15 cellular contexts compared by ENCODE assay signal in the genomic region with DNA sequence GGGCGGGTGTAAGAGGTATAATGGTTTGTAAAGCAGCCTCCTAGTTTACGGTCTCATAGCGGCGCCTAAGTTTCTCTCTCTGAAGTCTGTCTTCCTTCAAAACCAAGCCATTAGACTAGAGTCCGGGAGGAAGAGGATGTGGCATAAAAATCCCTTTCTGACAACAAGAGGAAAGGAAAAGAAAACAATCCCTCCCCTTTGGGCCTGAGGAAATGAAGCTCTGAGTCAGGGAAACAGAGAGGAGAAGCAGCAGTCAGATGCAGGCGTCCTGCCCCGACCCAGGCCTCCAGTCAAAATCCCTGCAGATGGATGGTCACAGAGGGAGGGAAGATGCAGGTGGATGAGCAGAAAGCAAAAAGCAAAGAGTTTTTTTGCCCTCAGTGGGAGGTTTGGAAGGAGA. TPM values are rescaled to one million over a fixed set of nuclear protein-coding genes. Genes with fewer than 3 reads are reported as not detected.
DNase-seq lines count a peak whose midpoint lies in the region; ATAC-seq, FAIRE-seq and TF ChIP-seq lines count a peak whose summit lies in the region.
"Had no signal": no experiment of that assay in that cellular context is flagged by ENCODE, and none has a peak within 500 bp of the region (broad histone marks: within the 10 kb centered on the region; RNA-seq: fewer than 3 reads in every experiment).

No MANE protein-coding gene starts in this region.

- no peak for ATAC-seq in activated naive CD8-positive, alpha-beta T cell treated with anti-CD3 and anti-CD28 coated beads, Interleukin-2, amount 10 ng/mL, durations not matched to agents 7 days and 5 days (ENCODE audit: low read depth)

- H3K4me1 Mint-ChIP-seq in activated naive CD8-positive, alpha-beta T cell treated with anti-CD3 and anti-CD28 coated beads, Interleukin-2, amount 10 ng/mL, durations not matched to agents 7 days and 5 days, result peaks cover 37% of the 10 kb centered on the region
- H3K4me1 Mint-ChIP-seq in activated naive CD8-positive, alpha-beta T cell treated with anti-CD3 and anti-CD28 coated beads for 36 hours, result peaks cover 22% of the 10 kb centered on the region
- peaks cover 16% of the 10 kb centered on the region for H3K4me1 Mint-ChIP-seq in astrocyte (ENCODE audit: low read depth, unreplicated experiment)

- no peaks in the 10 kb centered on the region for H3K27me3 ChIP-seq in astrocyte (ENCODE audit: insufficient read depth, low read length)
- H3K27me3 ChIP-seq: MG63 had no signal

- peaks cover 43% of the 10 kb centered on the region for H3K36me3 Mint-ChIP-seq in activated naive CD8-positive, alpha-beta T cell treated with anti-CD3 and anti-CD28 coated beads, Interleukin-2, amount 10 ng/mL, durations not matched to agents 7 days and 5 days
- peaks cover 29% of the 10 kb centered on the region for H3K36me3 Mint-ChIP-seq in activated naive CD8-positive, alpha-beta T cell treated with anti-CD3 and anti-CD28 coated beads for 36 hours
- H3K36me3 Mint-ChIP-seq in astrocyte (ENCODE audit: low read depth, unreplicated experiment), result peaks cover 37% of the 10 kb centered on the region

- H3K9me3 ChIP-seq in astrocyte (ENCODE audit: insufficient read depth, low read depth, low read length), result no peaks in the 10 kb centered on the region
- H3K9me3 ChIP-seq: MG63 had no signal

- H3K9me3 Mint-ChIP-seq in activated naive CD8-positive, alpha-beta T cell treated with anti-CD3 and anti-CD28 coated beads, Interleukin-2, amount 10 ng/mL, durations not matched to agents 7 days and 5 days, result no peaks in the 10 kb centered on the region
- no peaks in the 10 kb centered on the region for H3K9me3 Mint-ChIP-seq in activated naive CD8-positive, alpha-beta T cell treated with anti-CD3 and anti-CD28 coated beads for 36 hours
- no peaks in the 10 kb centered on the region for H3K9me3 Mint-ChIP-seq in astrocyte (ENCODE audit: unreplicated experiment)

- H3K4me1 ChIP-seq in astrocyte (ENCODE audit: insufficient read depth, low read length), result peaks cover 24% of the 10 kb centered on the region

- H3K4me2 ChIP-seq in astrocyte (ENCODE audit: low read length), result no peak overlapping the region

- no peak overlapping the region for H3K27ac ChIP-seq in astrocyte (ENCODE audit: low read depth, low read length)
- H3K27ac ChIP-seq: RWPE1 had no signal

- no peaks in the 10 kb centered on the region for H3K79me2 ChIP-seq in astrocyte (ENCODE audit: insufficient read depth, low read length)

- H3K27ac Mint-ChIP-seq in activated naive CD8-positive, alpha-beta T cell treated with anti-CD3 and anti-CD28 coated beads, Interleukin-2, amount 10 ng/mL, durations not matched to agents 7 days and 5 days, result peak overlapping the region; percentile 49
- H3K27ac Mint-ChIP-seq in activated naive CD8-positive, alpha-beta T cell treated with anti-CD3 and anti-CD28 coated beads for 36 hours, result no peak overlapping the region
- H3K27ac Mint-ChIP-seq in astrocyte (ENCODE audit: unreplicated experiment), result no peak overlapping the region

- H3K27me3 Mint-ChIP-seq in activated naive CD8-positive, alpha-beta T cell treated with anti-CD3 and anti-CD28 coated beads, Interleukin-2, amount 10 ng/mL, durations not matched to agents 7 days and 5 days, result no peaks in the 10 kb centered on the region
- no peaks in the 10 kb centered on the region for H3K27me3 Mint-ChIP-seq in activated naive CD8-positive, alpha-beta T cell treated with anti-CD3 and anti-CD28 coated beads for 36 hours
- no peaks in the 10 kb centered on the region for H3K27me3 Mint-ChIP-seq in astrocyte (ENCODE audit: low read depth, unreplicated experiment)

- POLR2A ChIA-PET in activated naive CD8-positive, alpha-beta T cell treated with anti-CD3 and anti-CD28 coated beads, Interleukin-2, amount 10 ng/mL, durations not matched to agents 7 days and 5 days (lab: Charles Lee), result interaction anchor here (1.3 kb wide), 1 partner anchor 24 kb away, joined by 3 read pairs; a partner anchor contains a TSS

- no peak overlapping the region for H3K4me3 ChIP-seq in astrocyte (ENCODE audit: insufficient read depth, low read depth, low read length)
- H3K4me3 ChIP-seq: MG63 had no signal

- no peaks in the 10 kb centered on the region for H3K36me3 ChIP-seq in astrocyte (ENCODE audit: insufficient read depth, low read length)

- FAIRE-seq in astrocyte (lab: Jason Lieb, UNC), result no peak

- no peaks in the 10 kb centered on the region for H4K20me1 ChIP-seq in astrocyte (ENCODE audit: insufficient read depth, low read length)

- no peak for TF ChIP-seq CTCF in astrocyte (IDR thresholded peaks at IDR 0.05; ENCODE audit: insufficient read depth, low read depth, low read length)

- no peak overlapping the region for H3K4me3 Mint-ChIP-seq in activated naive CD8-positive, alpha-beta T cell treated with anti-CD3 and anti-CD28 coated beads, Interleukin-2, amount 10 ng/mL, durations not matched to agents 7 days and 5 days
- H3K4me3 Mint-ChIP-seq in activated naive CD8-positive, alpha-beta T cell treated with anti-CD3 and anti-CD28 coated beads for 36 hours, result no peak overlapping the region
- peak overlapping the region; percentile 17 for H3K4me3 Mint-ChIP-seq in astrocyte (ENCODE audit: unreplicated experiment)

- no peak overlapping the region for H2AFZ ChIP-seq in astrocyte (ENCODE audit: low read depth, low read length)

- DNase-seq in activated naive CD8-positive, alpha-beta T cell treated with anti-CD3 and anti-CD28 coated beads, Interleukin-2, amount 10 ng/mL, durations not matched to agents 7 days and 5 days, result no peak
- no peak for DNase-seq in activated naive CD8-positive, alpha-beta T cell treated with anti-CD3 and anti-CD28 coated beads for 36 hours
- DNase-seq in EL (peak; percentile 30), astrocyte (ENCODE audit: low read depth) (no peak), mesenteric fat pad (ENCODE audit: low spot score) (peak; percentile 12), AML-193 (lab: John Stamatoyannopoulos, UW) (no peak), ureter (ENCODE audit: low spot score) (no peak)
- no peak for DNase-seq in activated T-cell treated with anti-CD3 and anti-CD28 coated beads, Interleukin-2, amount 50 U/mL, for 1 hour
- DNase-seq: KG1; MG63; NCI-H1105; NCI-H187; NCI-H69; NK-92 treated with Interleukin-12 subunit alpha and Interleukin-12 subunit beta, amount 100 ng/mL, for 24 hours had no signal

- H3K9ac ChIP-seq in astrocyte (ENCODE audit: low read length), result no peak overlapping the region

RNA-seq across cellular contexts. Expression of a gene that starts 23.7 kb away (rescaled TPM):
- total RNA-seq in activated naive CD8-positive, alpha-beta T cell treated with anti-CD3 and anti-CD28 coated beads, Interleukin-2, amount 10 ng/mL, durations not matched to agents 7 days and 5 days, result 100 to 1,000 TPM; 125 to 126 TPM
- total RNA-seq in activated naive CD8-positive, alpha-beta T cell treated with anti-CD3 and anti-CD28 coated beads for 36 hours, result 10 to 100 TPM; 32.4 to 33.6 TPM
- total RNA-seq in astrocyte (58.1 and 58.5 TPM in 2 replicates), mesenteric fat pad (43.8 TPM), ureter (54.2 TPM)

Comparison
In these comparisons a context has a peak if more than half of its experiments do, and no peak if none do; other contexts are left out.
1. DNase-seq: peak in EL (single experiment) and mesenteric fat pad (single experiment); none in activated naive CD8-positive, alpha-beta T cell treated with anti-CD3 and anti-CD28 coated beads, Interleukin-2, amount 10 ng/mL, durations not matched to agents 7 days and 5 days (single experiment), activated naive CD8-positive, alpha-beta T cell treated with anti-CD3 and anti-CD28 coated beads for 36 hours (single experiment), astrocyte (single experiment), AML-193 (0 of 2), ureter (single experiment) and activated T-cell treated with anti-CD3 and anti-CD28 coated beads, Interleukin-2, amount 50 U/mL, for 1 hour (single experiment).